ENCODE assay signal across 11 cellular contexts in genomic region chr22:32528316-32528715, GRCh38.
DNase-seq lines count a peak whose midpoint lies in the region; ATAC-seq lines count a peak whose summit lies in the region.
"Had no signal": no experiment of that assay in that cellular context is flagged by ENCODE, and none has a peak within 500 bp of the region (broad histone marks: within the 10 kb centered on the region; RNA-seq: fewer than 3 reads in every experiment).

No MANE protein-coding gene starts in this region.

- no peaks in the 10 kb centered on the region for H3K27me3 ChIP-seq in BLaER1

- no peaks in the 10 kb centered on the region for H3K36me3 ChIP-seq in BLaER1
- H3K36me3 ChIP-seq: stomach had no signal

- ATAC-seq in HG03159 (IDR thresholded peaks at IDR 0.05; ENCODE audit: unreplicated experiment) (no peak), GM19324 (IDR thresholded peaks at IDR 0.05; ENCODE audit: low FRiP score, unreplicated experiment) (no peak)

- H3K4me2 ChIP-seq in BLaER1 = no peak overlapping the region

- no peak overlapping the region for H3K27ac ChIP-seq in BLaER1
- H3K27ac ChIP-seq: C4-2B had no signal

- no peaks in the 10 kb centered on the region for H4K20me1 ChIP-seq in BLaER1

- H3K4me1 ChIP-seq in BLaER1 = peaks cover 29% of the 10 kb centered on the region

- no peak overlapping the region for H3K4me3 ChIP-seq in BLaER1

- no peaks in the 10 kb centered on the region; the same call in 1 of the 2 replicates for H3K9me3 ChIP-seq in BLaER1

- DNase-seq in anterior cingulate cortex (lab: John Stamatoyannopoulos, UW) (peak in 34 of 58 donors; percentile 12 to 74 (median 38)), hypothalamus (lab: John Stamatoyannopoulos, UW) (peak in 29 of 51 donors; percentile 14 to 73 (median 39)), pons (ENCODE audit: low spot score) (peak; percentile 89), NCI-H446 treated with DMSO at 0.1 percent for 48 hours (lab: John Stamatoyannopoulos, UW) (no peak), NCI-H1930 (lab: John Stamatoyannopoulos, UW) (no peak)
- DNase-seq: NCI-H2107 had no signal

- H3K9ac ChIP-seq in BLaER1 = 0 out of 2 replicates have a peak overlapping the region, but pooled peaks have one; percentile 10

Comparison
In these comparisons a context has a peak if more than half of its experiments do, and no peak if none do; other contexts are left out.
1. DNase-seq: peak in anterior cingulate cortex (34 of 58), hypothalamus (29 of 51) and pons (single experiment); none in NCI-H446 treated with DMSO at 0.1 percent for 48 hours (single experiment) and NCI-H1930 (0 of 2).